ENCODE assay signal across 1 cellular context in genomic region chr4:83012631-83013419, GRCh38.
TF ChIP-seq lines count a peak whose summit lies in the region.

No MANE protein-coding gene starts in this region.

TF ChIP-seq in HEK293, 187 proteins besides CTCF, POLR2A, EP300 and RAD21 (continued from another document):
- TF ChIP-seq ZNF530 (tag by site-specific recombination; IDR thresholded peaks at IDR 0.05; ENCODE audit: low read depth), result no peak
- no peak for TF ChIP-seq ZNF776 (tag by site-specific recombination; IDR thresholded peaks at IDR 0.05; ENCODE audit: borderline replicate concordance)
- no peak for TF ChIP-seq ZNF426 (tag by site-specific recombination; IDR thresholded peaks at IDR 0.05)
- no peak for TF ChIP-seq ZNF639 (tag by site-specific recombination; IDR thresholded peaks at IDR 0.05)
- TF ChIP-seq ZNF76 (tag by site-specific recombination; IDR thresholded peaks at IDR 0.05; ENCODE audit: borderline replicate concordance, low read depth), result peak; percentile 46; the same call in 1 of the 2 replicates
- no peak for TF ChIP-seq GFI1B (tag by site-specific recombination; IDR thresholded peaks at IDR 0.05)
- TF ChIP-seq ZNF398 (tag by site-specific recombination; IDR thresholded peaks at IDR 0.05), result no peak
- no peak for TF ChIP-seq ZNF610 (tag by site-specific recombination; IDR thresholded peaks at IDR 0.05; ENCODE audit: borderline replicate concordance)
- TF ChIP-seq ZNF132 (tag by site-specific recombination; IDR thresholded peaks at IDR 0.05; ENCODE audit: borderline replicate concordance), result no peak
- TF ChIP-seq ZNF791 (tag by site-specific recombination; IDR thresholded peaks at IDR 0.05), result no peak
- peak; percentile 67; the same call in 1 of the 2 replicates for TF ChIP-seq ZNF692 (tag by site-specific recombination; IDR thresholded peaks at IDR 0.05)
- TF ChIP-seq SCRT1 (tag by site-specific recombination; IDR thresholded peaks at IDR 0.05; ENCODE audit: borderline replicate concordance), result no peak
- TF ChIP-seq ZNF624 (tag by site-specific recombination; IDR thresholded peaks at IDR 0.05), result no peak
- TF ChIP-seq ZNF501 (tag by site-specific recombination; IDR thresholded peaks at IDR 0.05), result peak; percentile 77
- TF ChIP-seq ZNF280D (tag by site-specific recombination; IDR thresholded peaks at IDR 0.05), result no peak
- peak; percentile 74; the same call in 1 of the 2 replicates for TF ChIP-seq SP7 (tag by site-specific recombination; IDR thresholded peaks at IDR 0.05)
- TF ChIP-seq ZNF174 (tag by site-specific recombination; IDR thresholded peaks at IDR 0.05), result no peak
- TF ChIP-seq ZNF121 (tag by site-specific recombination; IDR thresholded peaks at IDR 0.05), result no peak
- no peak for TF ChIP-seq ZBTB48 (tag by site-specific recombination; IDR thresholded peaks at IDR 0.05)
- TF ChIP-seq ZNF19 (tag by site-specific recombination; IDR thresholded peaks at IDR 0.05; ENCODE audit: low read depth), result no peak
- TF ChIP-seq GLI2 (tag by site-specific recombination; IDR thresholded peaks at IDR 0.05; ENCODE audit: borderline replicate concordance, low read depth), result no peak
- no peak for TF ChIP-seq ZNF202 (tag by site-specific recombination; IDR thresholded peaks at IDR 0.05; ENCODE audit: borderline replicate concordance)
- TF ChIP-seq ZNF473 (tag by site-specific recombination; IDR thresholded peaks at IDR 0.05), result no peak
- no peak for TF ChIP-seq SALL2 (tag by site-specific recombination; IDR thresholded peaks at IDR 0.05; ENCODE audit: borderline replicate concordance)
- no peak for TF ChIP-seq MYNN (tag by site-specific recombination; IDR thresholded peaks at IDR 0.05; ENCODE audit: borderline replicate concordance)
- no peak for TF ChIP-seq HOXD13 (CRISPR knock-in tag; IDR thresholded peaks at IDR 0.05; ENCODE audit: borderline replicate concordance)
- no peak for TF ChIP-seq TCF7L2 (IDR thresholded peaks at IDR 0.05; ENCODE audit: borderline replicate concordance, low read depth, low read length)
- no peak for TF ChIP-seq FEZF1 (tag by site-specific recombination; IDR thresholded peaks at IDR 0.05)
- no peak for TF ChIP-seq ZFP37 (tag by site-specific recombination; IDR thresholded peaks at IDR 0.05)
- peak; percentile 76 for TF ChIP-seq ZBTB11 (tag by site-specific recombination; conservative IDR thresholded peaks at IDR 0.05; ENCODE audit: low read depth)
- no peak for TF ChIP-seq ZNF391 (tag by site-specific recombination; IDR thresholded peaks at IDR 0.05; ENCODE audit: borderline replicate concordance, low read depth)
- no peak for TF ChIP-seq ZNF169 (tag by site-specific recombination; IDR thresholded peaks at IDR 0.05)
- no peak for TF ChIP-seq ZNF488 (tag by site-specific recombination; IDR thresholded peaks at IDR 0.05)
- TF ChIP-seq ZNF830 (tag by site-specific recombination; IDR thresholded peaks at IDR 0.05; ENCODE audit: low read depth), result no peak
- no peak for TF ChIP-seq ELK4 (IDR thresholded peaks at IDR 0.05; ENCODE audit: borderline replicate concordance, low read depth, low read length)
- 0 out of 2 replicates have a peak, but pooled peaks have one; percentile 17 for TF ChIP-seq PBX3 (CRISPR knock-in tag; IDR thresholded peaks at IDR 0.05)
- no peak for TF ChIP-seq ZNF658 (tag by site-specific recombination; IDR thresholded peaks at IDR 0.05)
- 0 out of 2 replicates have a peak, but pooled peaks have one; percentile 17 for TF ChIP-seq OSR2 (tag by site-specific recombination; IDR thresholded peaks at IDR 0.05)
- no peak for TF ChIP-seq KLF7 (tag by site-specific recombination; IDR thresholded peaks at IDR 0.05; ENCODE audit: borderline replicate concordance)
- peak; percentile 91 for TF ChIP-seq PATZ1 (tag by site-specific recombination; IDR thresholded peaks at IDR 0.05)
- peak; percentile 92 for TF ChIP-seq SP2 (tag by site-specific recombination; IDR thresholded peaks at IDR 0.05)
- peak; percentile 24; the same call in 1 of the 2 replicates for TF ChIP-seq GLIS1 (tag by site-specific recombination; IDR thresholded peaks at IDR 0.05)
- TF ChIP-seq ZBTB17 (tag by site-specific recombination; IDR thresholded peaks at IDR 0.05), result peak; percentile 94
